Comparison of ENCODE assay signal across 15 cellular contexts in the genomic region with DNA sequence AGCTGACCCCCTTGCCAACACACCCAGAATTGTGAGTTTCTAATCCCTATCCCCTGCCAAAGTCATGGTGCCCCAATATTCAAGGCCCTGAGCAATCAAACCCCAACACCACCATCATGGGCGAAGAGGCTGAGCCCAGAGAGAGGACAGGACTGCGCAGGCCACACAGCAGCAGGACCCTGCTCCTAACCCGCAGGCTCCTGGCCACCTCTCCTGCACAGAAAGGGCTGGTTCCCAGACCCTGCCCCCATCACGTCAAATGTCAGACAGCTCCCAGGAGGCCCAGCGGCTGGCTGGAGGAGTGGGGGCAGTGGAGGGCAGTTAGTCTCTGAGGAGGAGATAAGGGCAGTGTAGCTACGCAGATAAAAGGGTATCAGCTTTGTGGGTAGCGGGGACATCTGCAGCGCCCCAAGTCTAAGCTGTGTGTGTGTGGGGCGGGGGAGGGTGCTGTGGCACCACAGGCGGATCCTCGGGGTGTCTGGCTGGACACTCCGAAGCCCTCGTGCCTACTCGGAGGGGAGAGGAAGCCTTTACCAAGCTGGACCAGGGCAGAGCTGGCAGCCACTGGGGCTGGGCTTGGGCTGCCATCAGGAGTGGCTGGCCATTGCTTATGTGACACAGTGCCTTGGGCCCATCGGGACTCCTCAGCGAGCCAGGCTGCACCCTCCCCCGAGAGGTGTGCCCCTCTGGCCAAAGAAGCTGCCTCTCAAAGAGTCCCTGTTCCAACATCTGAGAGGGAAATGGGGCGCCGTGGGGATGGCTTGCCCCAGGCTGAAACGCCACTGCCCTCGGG. TPM values are rescaled to one million over a fixed set of nuclear protein-coding genes. Genes with fewer than 3 reads are reported as not detected.
A peak's percentile ranks its signal among the peaks of the same experiment; 100 is the strongest.
DNase-seq lines count a peak whose midpoint lies in the region; ATAC-seq, FAIRE-seq and TF ChIP-seq lines count a peak whose summit lies in the region.
"Had no signal": no experiment of that assay in that cellular context is flagged by ENCODE, and none has a peak within 500 bp of the region (broad histone marks: within the 10 kb centered on the region; RNA-seq: fewer than 3 reads in every experiment).

No MANE protein-coding gene starts in this region.

- CTCF ChIA-PET in GM12878 (lab: Yijun Ruan, JAX), result interaction anchor here (0.7 to 5.3 kb wide), 15 partner anchors 11 to 239 kb away, joined by 3 to 49 read pairs (median 4); partner anchors contain the start of genes FADS2, FEN1 and TMEM258

- H3K79me2 ChIP-seq in GM12878 (ENCODE audit: control insufficient read depth, insufficient read depth, low read length), result no peaks in the 10 kb centered on the region

- H3K27me3 ChIP-seq in GM12878 (replicated peaks in 1 of 2; ENCODE audit: control insufficient read depth in 2 of 2, insufficient read depth in 2 of 2, low read length in 1 of 2), result no peaks in the 10 kb centered on the region; a peak in 1 of 4 replicates
- H3K27me3 ChIP-seq: Peyer's patch had no signal

- RAD21 ChIA-PET in GM12878 (lab: Charles Lee; ENCODE audit: unreplicated experiment), result interaction anchor here (0.9 to 3.3 kb wide), 8 partner anchors 11 to 239 kb away, joined by 3 to 19 read pairs (median 8); no protein-coding TSS in a partner anchor

- H3K4me1 ChIP-seq in GM12878 (ENCODE audit: control insufficient read depth, insufficient read depth, low read length), result no peaks in the 10 kb centered on the region

- POLR2A ChIA-PET in GM12878 (lab: Charles Lee), result interaction anchor here (0.6 kb wide), 1 partner anchor 19 kb away, joined by 5 read pairs; no protein-coding TSS in a partner anchor

- TF ChIP-seq CTCF in GM12878 (IDR thresholded peaks at IDR 0.05 in 2 of 3, conservative IDR thresholded peaks at IDR 0.05 in 1 of 3; ENCODE audit: control insufficient read depth in 2 of 3, extremely low read depth in 1 of 3, insufficient read depth in 1 of 3, low read depth in 3 of 3, low read length in 3 of 3), result no peak
- no peak for TF ChIP-seq CTCF in nephron progenitor cell (IDR thresholded peaks at IDR 0.05)

- H3K4me2 ChIP-seq in GM12878 (ENCODE audit: control insufficient read depth, insufficient read depth), result no peak overlapping the region

- no peak for FAIRE-seq in GM12878 (lab: Jason Lieb, UNC)

- in situ Hi-C loops in GM12878 (cut with MboI), result no loop called here

- ATAC-seq in GM12878 (no peak), HG02798 (IDR thresholded peaks at IDR 0.05; ENCODE audit: poor library complexity, unreplicated experiment) (no peak)
- ATAC-seq: mucosa of descending colon had no signal

- DNase-seq in HuH-7 (ENCODE audit: low spot score), result peak; percentile 64
- DNase-seq in GM12878 (ENCODE audit: low read depth, low spot score), result no peak
- peak; percentile 31 for DNase-seq in nephron progenitor cell
- DNase-seq in T-helper 1 cell, result no peak
- no peak for DNase-seq in H4 (ENCODE audit: low spot score)
- DNase-seq: activated CD4-positive, alpha-beta memory T cell treated with anti-CD3 and anti-CD28 coated beads, Interleukin-2, amount 10 ng/mL, durations not matched to agents 7 days and 5 days; central memory CD4-positive, alpha-beta T cell; mucosa of descending colon; NCI-H345; Peyer's patch had no signal

- no peaks in the 10 kb centered on the region for H4K20me1 ChIP-seq in GM12878 (ENCODE audit: control insufficient read depth, insufficient read depth)

- TF ChIP-seq EP300 in GM12878 (IDR thresholded peaks at IDR 0.05; ENCODE audit: borderline replicate concordance in 1 of 2, control insufficient read depth in 1 of 2, low read depth in 2 of 2, low read length in 2 of 2), result no peak

- no peak overlapping the region for H3K9ac ChIP-seq in GM12878 (ENCODE audit: control insufficient read depth, insufficient read depth, low read length)

- H3K27me3 Mint-ChIP-seq in nephron progenitor cell (ENCODE audit: low read depth, poor library complexity), result peaks cover 9% of the 10 kb centered on the region
- H3K27me3 Mint-ChIP-seq: stimulated activated naive CD8-positive, alpha-beta T cell treated with anti-CD3 and anti-CD28 coated beads, Interleukin-15, Interleukin-2, amounts not matched to agents 100 ng/mL and 50 ng/mL, for 24 hours had no signal

- H3K9me3 ChIP-seq in GM12878 (replicated peaks; ENCODE audit: control insufficient read depth, insufficient read depth, low read length), result no peaks in the 10 kb centered on the region
- H3K9me3 ChIP-seq: mucosa of descending colon, Peyer's patch had no signal

- no peak overlapping the region for H2AFZ ChIP-seq in GM12878 (ENCODE audit: control insufficient read depth, low read depth, low read length)

- 64% methylated on average over 21 of the region's 21 CpGs for WGBS in GM12878 (ENCODE audit: insufficient coverage, insufficient replicate concordance, low lambda C conversion rate, missing lambda C conversion rate)

- no peaks in the 10 kb centered on the region for H3K9me3 Mint-ChIP-seq in nephron progenitor cell
- H3K9me3 Mint-ChIP-seq: activated CD4-positive, alpha-beta memory T cell treated with anti-CD3 and anti-CD28 coated beads, Interleukin-2, amount 10 ng/mL, durations not matched to agents 7 days and 5 days; CD14-positive monocyte; stimulated activated naive CD8-positive, alpha-beta T cell treated with anti-CD3 and anti-CD28 coated beads, Interleukin-15, Interleukin-2, amounts not matched to agents 100 ng/mL and 50 ng/mL, for 24 hours had no signal

- peaks cover 0 to 7% of the 10 kb centered on the region in 2 experiments; a peak in 3 of 4 replicates for H3K36me3 ChIP-seq in GM12878 (ENCODE audit: control insufficient read depth in 2 of 2, insufficient read depth in 2 of 2, low read length in 1 of 2)
- H3K36me3 ChIP-seq: Peyer's patch had no signal

- no peak overlapping the region for H3K27ac ChIP-seq in GM12878 (ENCODE audit: control insufficient read depth, insufficient read depth)
- H3K27ac ChIP-seq: epithelial cell of prostate, Peyer's patch had no signal

- no peak for TF ChIP-seq RAD21 in GM12878 (IDR thresholded peaks at IDR 0.05; ENCODE audit: insufficient read depth, low read depth, low read length)

- H3K27ac Mint-ChIP-seq in nephron progenitor cell, result peak overlapping the region; percentile 96
- H3K27ac Mint-ChIP-seq: activated CD4-positive, alpha-beta memory T cell treated with anti-CD3 and anti-CD28 coated beads, Interleukin-2, amount 10 ng/mL, durations not matched to agents 7 days and 5 days; stimulated activated naive CD8-positive, alpha-beta T cell treated with anti-CD3 and anti-CD28 coated beads, Interleukin-15, Interleukin-2, amounts not matched to agents 100 ng/mL and 50 ng/mL, for 24 hours had no signal

- peak; percentile 27; the same call in 1 of the 2 replicates for TF ChIP-seq POLR2A in GM12878 (IDR thresholded peaks at IDR 0.05; ENCODE audit: low read depth, low read length)

- no peak overlapping the region for H3K4me3 ChIP-seq in GM12878
- H3K4me3 ChIP-seq: mucosa of descending colon, Peyer's patch had no signal

- H3K36me3 Mint-ChIP-seq in nephron progenitor cell (ENCODE audit: low read depth), result peaks cover 12% of the 10 kb centered on the region

- H3K4me3 Mint-ChIP-seq in nephron progenitor cell, result no peak overlapping the region
- H3K4me3 Mint-ChIP-seq: activated CD4-positive, alpha-beta memory T cell treated with anti-CD3 and anti-CD28 coated beads, Interleukin-2, amount 10 ng/mL, durations not matched to agents 7 days and 5 days; CD14-positive monocyte; stimulated activated naive CD8-positive, alpha-beta T cell treated with anti-CD3 and anti-CD28 coated beads, Interleukin-15, Interleukin-2, amounts not matched to agents 100 ng/mL and 50 ng/mL, for 24 hours had no signal

- intact Hi-C loops in GM12878 (cut with micrococcal nuclease; ENCODE audit: unreplicated experiment), result loop anchor here (2.0 to 5.0 kb wide), 2 partner anchors 73 to 77 kb away; no protein-coding TSS in a partner anchor

- no TSS peak for BruUV-seq in GM12878 (replicated peaks; lab: Mats Ljungman, UMichigan)

- SMC1A ChIA-PET in GM12878 (lab: Charles Lee; ENCODE audit: uncharacterized antibody, unreplicated experiment), result interaction anchor here (0.7 to 2.4 kb wide), 7 partner anchors 12 to 212 kb away, joined by 3 to 13 read pairs (median 9); no protein-coding TSS in a partner anchor

- peaks cover 32% of the 10 kb centered on the region for H3K4me1 Mint-ChIP-seq in nephron progenitor cell

RNA-seq across cellular contexts. Expression of gene FADS3, which starts 21.5 kb away (rescaled TPM):
- total RNA-seq in GM12878 (2013; cell fraction: nucleolus; rRNA removed), result 30.8 and 34.8 TPM in 2 replicates
- total RNA-seq in GM12878 (2014; rRNA removed) (7.2 and 9.3 TPM in 2 replicates), GM12878 (2014; rRNA removed; fragmentation: Illumina TruSeq; extraction: Trizol) (2.3 and 3.2 TPM in 2 replicates), GM12878 (2021) (5.7 and 7.7 TPM in 2 replicates)
- polyA plus RNA-seq in GM12878 (2011; ENCODE audit: low read depth), result 2.6 TPM
- polyA plus RNA-seq in GM12878 (2011; rRNA removed) (3.9 and 7.5 TPM in 2 replicates), GM12878 (2014; fragmentation: Illumina TruSeq; extraction: Trizol) (2.3 and 4.2 TPM in 2 replicates), GM12878 (2014; fragmentation: Nextera tagmentation; extraction: Ambion mirVana) (under 1 TPM; 0.23 to 0.44 TPM), GM12878 (2014; rRNA removed) (6.8 and 8.1 TPM in 2 replicates), GM12878 (2016; fragmentation: Nextera tagmentation; extraction: Ambion mirVana) (1 to 10 TPM; 1.4 to 4.2 TPM)
- 8.7 and 13.3 TPM in 2 replicates for polyA plus RNA-seq in GM12878 (2011; cell fraction: cytosol; rRNA removed)
- polyA plus RNA-seq in GM12878 (2011; cell fraction: nucleus; rRNA removed), result 80.2 and 98.8 TPM in 2 replicates
- 6.8 and 7.1 TPM in 2 replicates for polyA plus RNA-seq in GM12878 (2012)
- polyA minus RNA-seq in GM12878 (2011; rRNA and poly(A)+ RNA removed), result 4.1 and 9.9 TPM in 2 replicates
- polyA minus RNA-seq in GM12878 (2011; cell fraction: cytosol; rRNA and poly(A)+ RNA removed), result 4.9 and 6.8 TPM in 2 replicates
- 6.8 and 9.2 TPM in 2 replicates for polyA minus RNA-seq in GM12878 (2011; cell fraction: nucleus; rRNA and poly(A)+ RNA removed)
- 34.8 and 47.1 TPM in 2 replicates for total RNA-seq in H4 (2014; rRNA removed; shearing (Covaris generic))

RNA-seq across cellular contexts. Expression of gene FADS2, which starts 41.7 kb away (rescaled TPM):
- total RNA-seq in GM12878 (2013; cell fraction: nucleolus; rRNA removed), result 213 and 225 TPM in 2 replicates
- total RNA-seq in GM12878 (2014; rRNA removed) (156 and 158 TPM in 2 replicates), GM12878 (2014; rRNA removed; fragmentation: Illumina TruSeq; extraction: Trizol) (142 and 152 TPM in 2 replicates), GM12878 (2021) (294 and 315 TPM in 2 replicates)
- 88.1 TPM for polyA plus RNA-seq in GM12878 (2011; ENCODE audit: low read depth)
- polyA plus RNA-seq in GM12878 (2011; rRNA removed) (165 and 313 TPM in 2 replicates), GM12878 (2014; fragmentation: Illumina TruSeq; extraction: Trizol) (312 and 333 TPM in 2 replicates), GM12878 (2014; fragmentation: Nextera tagmentation; extraction: Ambion mirVana) (1 to 10 TPM; 3.3 to 6.4 TPM), GM12878 (2014; rRNA removed) (188 and 204 TPM in 2 replicates), GM12878 (2016; fragmentation: Nextera tagmentation; extraction: Ambion mirVana) (10 to 100 TPM; 92.1 to 92.7 TPM)
- 385 and 386 TPM in 2 replicates for polyA plus RNA-seq in GM12878 (2011; cell fraction: cytosol; rRNA removed)
- polyA plus RNA-seq in GM12878 (2011; cell fraction: nucleus; rRNA removed), result 355 and 386 TPM in 2 replicates
- polyA plus RNA-seq in GM12878 (2012), result 145 and 173 TPM in 2 replicates
- polyA minus RNA-seq in GM12878 (2011; rRNA and poly(A)+ RNA removed), result 615 and 704 TPM in 2 replicates
- 158 and 174 TPM in 2 replicates for polyA minus RNA-seq in GM12878 (2011; cell fraction: cytosol; rRNA and poly(A)+ RNA removed)
- 88.4 and 155 TPM in 2 replicates for polyA minus RNA-seq in GM12878 (2011; cell fraction: nucleus; rRNA and poly(A)+ RNA removed)
- total RNA-seq in H4 (2014; rRNA removed; shearing (Covaris generic)), result 44.2 and 54.8 TPM in 2 replicates

RNA-seq across cellular contexts. Expression of gene RAB3IL1, which starts 47.5 kb away (rescaled TPM):
- not detected in 2 replicates for total RNA-seq in GM12878 (2013; cell fraction: nucleolus; rRNA removed)
- total RNA-seq in GM12878 (2014; rRNA removed) (not detected in 2 replicates), GM12878 (2014; rRNA removed; fragmentation: Illumina TruSeq; extraction: Trizol) (not detected in 2 replicates), GM12878 (2021) (0.11 TPM in 1 of 2 replicates, not detected in the other)
- polyA plus RNA-seq in GM12878 (2011; ENCODE audit: low read depth), result not detected
- polyA plus RNA-seq in GM12878 (2011; rRNA removed) (not detected in 2 replicates), GM12878 (2014; fragmentation: Illumina TruSeq; extraction: Trizol) (not detected in 2 replicates), GM12878 (2014; fragmentation: Nextera tagmentation; extraction: Ambion mirVana) (not detected), GM12878 (2014; rRNA removed) (0.04 TPM in 1 of 2 replicates, not detected in the other), GM12878 (2016; fragmentation: Nextera tagmentation; extraction: Ambion mirVana) (not detected)
- polyA plus RNA-seq in GM12878 (2011; cell fraction: cytosol; rRNA removed), result 0.04 TPM in 1 of 2 replicates, not detected in the other
- polyA plus RNA-seq in GM12878 (2011; cell fraction: nucleus; rRNA removed), result not detected in 2 replicates
- 0.07 TPM in 1 of 2 replicates, not detected in the other for polyA plus RNA-seq in GM12878 (2012)
- polyA minus RNA-seq in GM12878 (2011; rRNA and poly(A)+ RNA removed), result not detected in 2 replicates
- polyA minus RNA-seq in GM12878 (2011; cell fraction: cytosol; rRNA and poly(A)+ RNA removed), result 1.1 TPM in 1 of 2 replicates, not detected in the other
- not detected in 2 replicates for polyA minus RNA-seq in GM12878 (2011; cell fraction: nucleus; rRNA and poly(A)+ RNA removed)
- total RNA-seq in H4 (2014; rRNA removed; shearing (Covaris generic)), result 2.3 and 7.4 TPM in 2 replicates
- total RNA-seq: activated CD4-positive, alpha-beta memory T cell treated with anti-CD3 and anti-CD28 coated beads, Interleukin-2, amount 10 ng/mL, durations not matched to agents 7 days and 5 days; T-helper 2 cell treated with Interferon-gamma antibody and Interleukin-4, amounts not matched to agents 100 ng/mL and 5 ng/mL, for 36 hours had no signal
- polyA plus RNA-seq: CD14-positive monocyte had no signal

RNA-seq across cellular contexts. Expression of gene FADS1, which starts 53.0 kb away (rescaled TPM):
- total RNA-seq in GM12878 (2013; cell fraction: nucleolus; rRNA removed), result 70.4 and 77.9 TPM in 2 replicates
- total RNA-seq in GM12878 (2014; rRNA removed) (38.9 and 44.1 TPM in 2 replicates), GM12878 (2014; rRNA removed; fragmentation: Illumina TruSeq; extraction: Trizol) (37.5 and 42.3 TPM in 2 replicates), GM12878 (2021) (45.5 and 49.2 TPM in 2 replicates)
- polyA plus RNA-seq in GM12878 (2011; ENCODE audit: low read depth), result 9.2 TPM
- polyA plus RNA-seq in GM12878 (2011; rRNA removed) (69.1 and 73.9 TPM in 2 replicates), GM12878 (2014; fragmentation: Illumina TruSeq; extraction: Trizol) (39.1 and 47.2 TPM in 2 replicates), GM12878 (2014; fragmentation: Nextera tagmentation; extraction: Ambion mirVana) (10 to 100 TPM in 1 of 2 experiments, 1 to 10 TPM in 1; 8.8 to 14.6 TPM), GM12878 (2014; rRNA removed) (32.7 and 34.6 TPM in 2 replicates), GM12878 (2016; fragmentation: Nextera tagmentation; extraction: Ambion mirVana) (10 to 100 TPM; 47.7 to 49.5 TPM)
- 58.3 and 63.7 TPM in 2 replicates for polyA plus RNA-seq in GM12878 (2011; cell fraction: cytosol; rRNA removed)
- 41.9 and 45.9 TPM in 2 replicates for polyA plus RNA-seq in GM12878 (2011; cell fraction: nucleus; rRNA removed)
- polyA plus RNA-seq in GM12878 (2012), result 13.8 and 20.9 TPM in 2 replicates
- 79.7 and 106 TPM in 2 replicates for polyA minus RNA-seq in GM12878 (2011; rRNA and poly(A)+ RNA removed)
- 32.2 and 57.0 TPM in 2 replicates for polyA minus RNA-seq in GM12878 (2011; cell fraction: cytosol; rRNA and poly(A)+ RNA removed)
- polyA minus RNA-seq in GM12878 (2011; cell fraction: nucleus; rRNA and poly(A)+ RNA removed), result 33.6 and 63.5 TPM in 2 replicates
- total RNA-seq in H4 (2014; rRNA removed; shearing (Covaris generic)), result 63.2 and 68.0 TPM in 2 replicates

Comparison
In these comparisons a context has a peak if more than half of its experiments do, and no peak if none do; other contexts are left out.
1. DNase-seq: peak in HuH-7 (single experiment) and nephron progenitor cell (single experiment); none in GM12878 (single experiment), T-helper 1 cell (0 of 5) and H4 (single experiment).